ENCODE assay signal across 8 cellular contexts in genomic region chr15:90818251-90819210, GRCh38. TPM values are rescaled to one million over a fixed set of nuclear protein-coding genes. Genes with fewer than 3 reads are reported as not detected.
DNase-seq lines count a peak whose midpoint lies in the region; ATAC-seq and TF ChIP-seq lines count a peak whose summit lies in the region.

No MANE protein-coding gene starts in this region.

- H3K4me3 Mint-ChIP-seq in natural killer cell = peak overlapping the region; percentile 80

- intact Hi-C loops in natural killer cell (cut with micrococcal nuclease) = loop anchor here (2.0 to 5.0 kb wide), 3 partner anchors 34 to 69 kb away; no protein-coding TSS in a partner anchor

- H3K27me3 Mint-ChIP-seq in natural killer cell (ENCODE audit: low read depth in 2 of 2) = no peaks in the 10 kb centered on the region

- DNase-seq in AML-193 (lab: John Stamatoyannopoulos, UW) (peak; percentile 69 to 77), NCI-H524 (lab: John Stamatoyannopoulos, UW) (peak; percentile 96 to 99), natural killer cell (peak; percentile 27)
- DNase-seq in activated naive CD4-positive, alpha-beta T cell treated with anti-CD3 and anti-CD28 coated beads, Interleukin-2, amount 50 U/mL, for 72 hours (ENCODE audit: low spot score in 2 of 2) = no peak
- DNase-seq in activated CD4-positive, CD25-positive, alpha-beta regulatory T cell treated with anti-CD3 and anti-CD28 coated beads, Interleukin-2, amount 50 U/mL, for 72 hours = no peak

- TF ChIP-seq CTCF in natural killer cell (IDR thresholded peaks at IDR 0.05) = peak; percentile 28

- ATAC-seq in GM19452 (IDR thresholded peaks at IDR 0.05; ENCODE audit: unreplicated experiment) = peak; percentile 67
- ATAC-seq in activated naive CD4-positive, alpha-beta T cell treated with anti-CD3 and anti-CD28 coated beads, Interleukin-2, amount 50 U/mL, for 72 hours = peak; percentile 32 to 50
- ATAC-seq in natural killer cell = peak in 1 of 3 donors; percentile 44
- no peak for ATAC-seq in GM18517 (IDR thresholded peaks at IDR 0.05; ENCODE audit: unreplicated experiment)
- no peak for ATAC-seq in HG02571 (IDR thresholded peaks at IDR 0.05; ENCODE audit: unreplicated experiment)

- H3K36me3 Mint-ChIP-seq in activated naive CD4-positive, alpha-beta T cell treated with anti-CD3 and anti-CD28 coated beads, Interleukin-2, amount 50 U/mL, for 72 hours = peaks cover 0 to 39% of the 10 kb centered on the region in 2 donors
- no peaks in the 10 kb centered on the region for H3K36me3 Mint-ChIP-seq in natural killer cell

- peak overlapping the region; percentile 86 to 94 for H3K27ac Mint-ChIP-seq in activated naive CD4-positive, alpha-beta T cell treated with anti-CD3 and anti-CD28 coated beads, Interleukin-2, amount 50 U/mL, for 72 hours
- H3K27ac Mint-ChIP-seq in natural killer cell = peak overlapping the region; percentile 86 to 96

- H3K4me1 Mint-ChIP-seq in natural killer cell = peaks cover 67 to 70% of the 10 kb centered on the region in 2 donors

- H3K9me3 Mint-ChIP-seq in activated naive CD4-positive, alpha-beta T cell treated with anti-CD3 and anti-CD28 coated beads, Interleukin-2, amount 50 U/mL, for 72 hours = no peaks in the 10 kb centered on the region
- no peaks in the 10 kb centered on the region for H3K9me3 Mint-ChIP-seq in natural killer cell

RNA-seq across cellular contexts. Expression of gene FURIN, which starts 49.9 kb away (rescaled TPM):
- 100 to 1,000 TPM; 381 to 721 TPM for total RNA-seq in activated naive CD4-positive, alpha-beta T cell treated with anti-CD3 and anti-CD28 coated beads, Interleukin-2, amount 50 U/mL, for 72 hours
- 100 to 1,000 TPM; 110 to 178 (median 172) TPM for total RNA-seq in natural killer cell

Comparison
In these comparisons a context has a peak if more than half of its experiments do, and no peak if none do; other contexts are left out.
1. DNase-seq: peak in AML-193 (2 of 2), NCI-H524 (2 of 2) and natural killer cell (single experiment); none in activated naive CD4-positive, alpha-beta T cell treated with anti-CD3 and anti-CD28 coated beads, Interleukin-2, amount 50 U/mL, for 72 hours (0 of 2) and activated CD4-positive, CD25-positive, alpha-beta regulatory T cell treated with anti-CD3 and anti-CD28 coated beads, Interleukin-2, amount 50 U/mL, for 72 hours (single experiment).
2. ATAC-seq: peak in GM19452 (single experiment) and activated naive CD4-positive, alpha-beta T cell treated with anti-CD3 and anti-CD28 coated beads, Interleukin-2, amount 50 U/mL, for 72 hours (2 of 2); none in GM18517 (single experiment) and HG02571 (single experiment).